9 cellular contexts compared by ENCODE assay signal in the genomic region with DNA sequence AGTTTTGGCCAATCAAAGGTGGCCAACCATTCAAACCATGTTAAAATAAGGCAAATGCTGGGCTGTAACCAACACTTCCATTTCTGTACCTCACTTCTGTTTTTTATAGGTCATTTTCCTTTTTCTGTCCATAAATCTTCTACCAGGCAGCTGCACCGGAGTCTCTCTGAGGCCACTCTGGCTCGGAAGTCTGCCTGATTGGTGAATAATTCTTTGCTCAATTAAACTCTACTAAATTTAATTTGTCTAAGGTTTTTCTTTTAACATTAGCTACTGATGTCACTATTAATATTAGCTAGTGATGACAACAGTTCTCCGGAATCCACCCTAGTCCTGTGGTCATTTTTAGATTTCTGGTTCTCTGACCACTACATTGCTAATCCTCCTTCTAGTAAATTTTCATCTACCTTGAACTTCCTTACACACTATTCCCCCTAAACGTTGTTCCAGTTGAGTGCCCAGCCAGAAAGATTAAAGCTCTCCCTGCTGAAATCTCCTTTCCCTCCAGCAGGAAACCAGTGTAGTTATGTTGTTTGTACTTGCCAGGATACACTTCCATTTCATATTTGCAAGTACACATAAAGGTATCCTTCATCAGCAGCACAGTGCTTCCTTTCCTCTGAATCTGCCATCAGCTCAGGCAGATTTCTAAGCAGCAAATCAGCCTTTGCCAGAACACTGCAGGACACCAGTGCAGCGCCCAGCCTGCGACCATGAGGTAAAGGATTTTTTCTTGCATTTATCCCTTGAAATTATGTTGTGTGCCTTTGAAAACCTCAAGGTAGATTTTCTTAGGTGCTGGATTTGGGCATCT. TPM values are rescaled to one million over a fixed set of nuclear protein-coding genes. Genes with fewer than 3 reads are reported as not detected.
DNase-seq lines count a peak whose midpoint lies in the region; TF ChIP-seq lines count a peak whose summit lies in the region.
"Had no signal": no experiment of that assay in that cellular context is flagged by ENCODE, and none has a peak within 500 bp of the region (broad histone marks: within the 10 kb centered on the region; RNA-seq: fewer than 3 reads in every experiment).

No MANE protein-coding gene starts in this region.

- H3K4me1 ChIP-seq in adrenal gland (replicated peaks in 1 of 2) (peaks cover 31 to 44% of the 10 kb centered on the region in 2 donors), skeletal muscle tissue (ENCODE audit: control insufficient read depth in 3 of 3, insufficient read depth in 3 of 3, low read length in 3 of 3) (peaks cover 9 to 27% (median 24%) of the 10 kb centered on the region in 3 donors)

- DNase-seq in HEK293T (ENCODE audit: extremely low spot score) (no peak), adrenal gland (peak in 4 of 7 donors; percentile 40 to 68 (median 46)), iris pigment epithelial cell (ENCODE audit: low read depth) (peak; percentile 69), GOT3 (lab: John Stamatoyannopoulos, UW) (no peak), KG1 (lab: John Stamatoyannopoulos, UW) (no peak)
- no peak for DNase-seq in activated CD4-positive, alpha-beta memory T cell treated with anti-CD3 and anti-CD28 coated beads for 36 hours
- DNase-seq in central memory CD4-positive, alpha-beta T cell = no peak

- peak in 3 of 6 experiments; percentile 10 to 24 (median 11) for TF ChIP-seq CTCF in adrenal gland (IDR thresholded peaks at IDR 0.05)

- WGBS in adrenal gland, 4 donors = 13 to 16% (median 15%) methylated on average over 6 of the region's 6 CpGs

- no peaks in the 10 kb centered on the region for H3K4me1 Mint-ChIP-seq in activated CD4-positive, alpha-beta memory T cell treated with anti-CD3 and anti-CD28 coated beads for 36 hours (ENCODE audit: low read depth)

- H3K9me3 Mint-ChIP-seq in activated CD4-positive, alpha-beta memory T cell treated with anti-CD3 and anti-CD28 coated beads for 36 hours = no peaks in the 10 kb centered on the region

- H3K27ac ChIP-seq in adrenal gland = peak overlapping the region; percentile 74 to 87 (median 82)
- peak overlapping the region; percentile 57 for H3K27ac ChIP-seq in skeletal muscle tissue (ENCODE audit: low read depth, low read length)

- H3K4me3 Mint-ChIP-seq in activated CD4-positive, alpha-beta memory T cell treated with anti-CD3 and anti-CD28 coated beads for 36 hours = no peak overlapping the region

- POLR2A ChIA-PET in HEK293T (lab: Yijun Ruan, JAX) = interaction anchor here (0.9 kb wide), 1 partner anchor 109 kb away, joined by 3 read pairs; no protein-coding TSS in a partner anchor
- POLR2A ChIA-PET in activated CD4-positive, alpha-beta memory T cell treated with anti-CD3 and anti-CD28 coated beads for 36 hours (lab: Charles Lee) = no interaction called here

- no peak overlapping the region for H3K27ac Mint-ChIP-seq in activated CD4-positive, alpha-beta memory T cell treated with anti-CD3 and anti-CD28 coated beads for 36 hours

- CTCF ChIA-PET in HEK293T (lab: Yijun Ruan, JAX) = no interaction called here
- CTCF ChIA-PET in activated CD4-positive, alpha-beta memory T cell treated with anti-CD3 and anti-CD28 coated beads for 36 hours (lab: Charles Lee) = interaction anchor here (0.6 kb wide), 1 partner anchor 109 kb away, joined by 3 read pairs; a partner anchor contains a TSS

- intact Hi-C loops in adrenal gland (cut with DNase I) = no loop called here
- intact Hi-C loops in activated CD4-positive, alpha-beta memory T cell treated with anti-CD3 and anti-CD28 coated beads for 36 hours (cut with micrococcal nuclease) = no loop called here

- H3K9ac ChIP-seq in skeletal muscle tissue (ENCODE audit: low read depth in 1 of 3, low read length in 3 of 3) = peak overlapping the region; percentile 48 to 59 (median 51)

- peak overlapping the region in 2 of 4 donors; percentile 0 to 11 for H3K4me3 ChIP-seq in adrenal gland
- peak overlapping the region; percentile 1 to 58 (median 31) for H3K4me3 ChIP-seq in skeletal muscle tissue (ENCODE audit: low read length in 3 of 3)
- H3K4me3 ChIP-seq: K562 had no signal

- TF ChIP-seq POLR2A in adrenal gland (IDR thresholded peaks at IDR 0.05) = no peak

- H3K27me3 ChIP-seq in adrenal gland (no peaks in the 10 kb centered on the region), skeletal muscle tissue (ENCODE audit: control insufficient read depth in 3 of 3, insufficient read depth in 3 of 3, low read length in 3 of 3) (no peaks in the 10 kb centered on the region)

- H3K36me3 ChIP-seq in adrenal gland (replicated peaks in 1 of 2) (no peaks in the 10 kb centered on the region), skeletal muscle tissue (ENCODE audit: control insufficient read depth in 3 of 3, insufficient read depth in 3 of 3, low read length in 3 of 3) (no peaks in the 10 kb centered on the region)

- H3K27me3 Mint-ChIP-seq in activated CD4-positive, alpha-beta memory T cell treated with anti-CD3 and anti-CD28 coated beads for 36 hours = peaks cover 1% of the 10 kb centered on the region

- no peaks in the 10 kb centered on the region for H3K36me3 Mint-ChIP-seq in activated CD4-positive, alpha-beta memory T cell treated with anti-CD3 and anti-CD28 coated beads for 36 hours

- H3K9me3 ChIP-seq in adrenal gland (replicated peaks in 1 of 3) (no peaks in the 10 kb centered on the region), skeletal muscle tissue (ENCODE audit: control insufficient read depth in 3 of 3, low read length in 3 of 3) (no peaks in the 10 kb centered on the region)

TF ChIP-seq in HEK293T, 16 proteins besides CTCF, POLR2A, EP300 and RAD21:
- TF ChIP-seq, protein P1, sequence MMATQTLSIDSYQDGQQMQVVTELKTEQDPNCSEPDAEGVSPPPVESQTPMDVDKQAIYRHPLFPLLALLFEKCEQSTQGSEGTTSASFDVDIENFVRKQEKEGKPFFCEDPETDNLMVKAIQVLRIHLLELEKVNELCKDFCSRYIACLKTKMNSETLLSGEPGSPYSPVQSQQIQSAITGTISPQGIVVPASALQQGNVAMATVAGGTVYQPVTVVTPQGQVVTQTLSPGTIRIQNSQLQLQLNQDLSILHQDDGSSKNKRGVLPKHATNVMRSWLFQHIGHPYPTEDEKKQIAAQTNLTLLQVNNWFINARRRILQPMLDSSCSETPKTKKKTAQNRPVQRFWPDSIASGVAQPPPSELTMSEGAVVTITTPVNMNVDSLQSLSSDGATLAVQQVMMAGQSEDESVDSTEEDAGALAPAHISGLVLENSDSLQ (IDR thresholded peaks at IDR 0.05) = peak; percentile 12; the same call in 1 of the 2 replicates
- TF ChIP-seq NFRKB (IDR thresholded peaks at IDR 0.05) = no peak
TF ChIP-seq in HEK293T: peak in this region for 1.

RNA-seq across cellular contexts. Expression of a gene that starts 18.5 kb away (rescaled TPM):
- total RNA-seq in adrenal gland (10 to 100 TPM in 6 of 8 donors, 1 to 10 TPM in 2; 5.5 to 18.6 (median 13.3) TPM), skeletal muscle tissue (6.8 TPM)
- 10 to 100 TPM in 1 of 3 donors, 1 to 10 TPM in 2; 4.0 to 30.0 (median 6.0) TPM for polyA plus RNA-seq in adrenal gland
- 10 to 100 TPM; 26.6 to 27.7 TPM for total RNA-seq in activated CD4-positive, alpha-beta memory T cell treated with anti-CD3 and anti-CD28 coated beads for 36 hours

RNA-seq across cellular contexts. Expression of a gene that starts 31.8 kb away (rescaled TPM):
- total RNA-seq in adrenal gland (100 to 1,000 TPM in 5 of 8 donors, 10 to 100 TPM in 3; 76.6 to 202 (median 134) TPM), skeletal muscle tissue (50.1 TPM)
- 100 to 1,000 TPM in 1 of 3 donors, 10 to 100 TPM in 2; 15.9 to 153 (median 29.8) TPM for polyA plus RNA-seq in adrenal gland
- total RNA-seq in activated CD4-positive, alpha-beta memory T cell treated with anti-CD3 and anti-CD28 coated beads for 36 hours = 10 to 100 TPM; 22.7 to 23.8 TPM

RNA-seq across cellular contexts. Expression of a gene that starts 44.4 kb away (rescaled TPM):
- total RNA-seq in adrenal gland (10 to 100 TPM; 19.0 to 34.5 (median 27.5) TPM), skeletal muscle tissue (12.0 TPM)
- polyA plus RNA-seq in adrenal gland = 10 to 100 TPM in 2 of 3 donors, 1 to 10 TPM in 1; 8.1 to 88.6 (median 14.9) TPM
- total RNA-seq in activated CD4-positive, alpha-beta memory T cell treated with anti-CD3 and anti-CD28 coated beads for 36 hours = 10 to 100 TPM; 14.7 to 15.2 TPM

Comparison
In these comparisons a context has a peak if more than half of its experiments do, and no peak if none do; other contexts are left out.
1. DNase-seq: peak in adrenal gland (4 of 7) and iris pigment epithelial cell (single experiment); none in HEK293T (single experiment), GOT3 (single experiment), KG1 (single experiment), activated CD4-positive, alpha-beta memory T cell treated with anti-CD3 and anti-CD28 coated beads for 36 hours (single experiment) and central memory CD4-positive, alpha-beta T cell (single experiment).